Comparison of ENCODE assay signal across 27 cellular contexts in genomic region chr17:79978545-79978852, GRCh38. TPM values are rescaled to one million over a fixed set of nuclear protein-coding genes. Genes with fewer than 3 reads are reported as not detected.
DNase-seq lines count a peak whose midpoint lies in the region; ATAC-seq and TF ChIP-seq lines count a peak whose summit lies in the region.
"Had no signal": no experiment of that assay in that cellular context is flagged by ENCODE, and none has a peak within 500 bp of the region (broad histone marks: within the 10 kb centered on the region; RNA-seq: fewer than 3 reads in every experiment).

No MANE protein-coding gene starts in this region.

- H3K27me3 ChIP-seq in tibial nerve, result no peaks in the 10 kb centered on the region
- H3K27me3 ChIP-seq: ascending aorta, esophagus squamous epithelium, left lung had no signal

- peak overlapping the region in 1 of 4 donors; percentile 13 for H3K27ac ChIP-seq in tibial nerve
- H3K27ac ChIP-seq: ascending aorta, left lung had no signal

- no peak for TF ChIP-seq CTCF in chondrocyte (IDR thresholded peaks at IDR 0.05)
- TF ChIP-seq CTCF in tibial nerve (IDR thresholded peaks at IDR 0.05), result no peak

- H3K9me3 Mint-ChIP-seq in chondrocyte (ENCODE audit: low read depth), result no peaks in the 10 kb centered on the region
- H3K9me3 Mint-ChIP-seq in activated T-helper 1 cell treated with anti-CD3 and anti-CD28 coated beads, Interleukin-12 subunit alpha, Interleukin-12 subunit beta, Interleukin-2, Interleukin-4 antibody, amounts not matched to agents 30 ng/mL and 10 ng/mL and 1 ng/mL, durations not matched to agents 14 hours and 24 hours and 36 hours, result no peaks in the 10 kb centered on the region
- H3K9me3 Mint-ChIP-seq: activated CD4-positive, alpha-beta T cell treated with anti-CD3 and anti-CD28 coated beads, Interleukin-2, amount 10 ng/mL, durations not matched to agents 24 days and 14 days; activated naive CD8-positive, alpha-beta T cell treated with anti-CD3 and anti-CD28 coated beads for 36 hours; CD8-positive, alpha-beta T cell; IgD-negative memory B cell; T-cell; WTC11 had no signal

- peaks cover 0 to 14% (median 0%) of the 10 kb centered on the region in 4 donors for H3K4me1 ChIP-seq in tibial nerve
- H3K4me1 ChIP-seq: ascending aorta, left lung had no signal

- H3K4me3 ChIP-seq in tibial nerve, result no peak overlapping the region
- H3K4me3 ChIP-seq: ascending aorta, esophagus squamous epithelium, left lung had no signal

- no peak for TF ChIP-seq POLR2A in tibial nerve (IDR thresholded peaks at IDR 0.05)

- no peaks in the 10 kb centered on the region for H3K9me3 ChIP-seq in tibial nerve
- H3K9me3 ChIP-seq: ascending aorta, esophagus squamous epithelium, left lung had no signal

- H3K36me3 ChIP-seq in tibial nerve, result peaks cover 0 to 19% (median 0%) of the 10 kb centered on the region in 3 donors

- ATAC-seq in GM19328 (IDR thresholded peaks at IDR 0.05; ENCODE audit: unreplicated experiment) (no peak), GM21447 (IDR thresholded peaks at IDR 0.05; ENCODE audit: unreplicated experiment) (no peak)
- ATAC-seq: CD8-positive, alpha-beta T cell; left lung; T-cell; WTC11 had no signal

- 72 to 78% methylated on average over 11 of the region's 11 CpGs for WGBS in tibial nerve, 2 donors

- H3K4me1 Mint-ChIP-seq in chondrocyte (ENCODE audit: low read depth), result peaks cover 23% of the 10 kb centered on the region
- H3K4me1 Mint-ChIP-seq in activated T-helper 1 cell treated with anti-CD3 and anti-CD28 coated beads, Interleukin-12 subunit alpha, Interleukin-12 subunit beta, Interleukin-2, Interleukin-4 antibody, amounts not matched to agents 30 ng/mL and 10 ng/mL and 1 ng/mL, durations not matched to agents 14 hours and 24 hours and 36 hours (ENCODE audit: low read depth), result no peaks in the 10 kb centered on the region
- H3K4me1 Mint-ChIP-seq: activated CD4-positive, alpha-beta T cell treated with anti-CD3 and anti-CD28 coated beads, Interleukin-2, amount 10 ng/mL, durations not matched to agents 24 days and 14 days; activated naive CD8-positive, alpha-beta T cell treated with anti-CD3 and anti-CD28 coated beads for 36 hours; B cell; IgD-negative memory B cell; T-cell had no signal

- DNase-seq in AG20443 (ENCODE audit: low spot score), result peak; percentile 40
- DNase-seq in chondrocyte (ENCODE audit: low spot score), result peak; percentile 12
- peak; percentile 98 for DNase-seq in foreskin melanocyte
- peak; percentile 38 for DNase-seq in renal cortical epithelial cell (ENCODE audit: low read depth)
- DNase-seq in tibial nerve (ENCODE audit: low spot score in 2 of 2), result no peak
- no peak for DNase-seq in activated T-helper 1 cell treated with anti-CD3 and anti-CD28 coated beads, Interleukin-12 subunit alpha, Interleukin-12 subunit beta, Interleukin-2, Interleukin-4 antibody, amounts not matched to agents 30 ng/mL and 10 ng/mL and 1 ng/mL, durations not matched to agents 14 hours and 24 hours and 36 hours (ENCODE audit: low spot score)
- DNase-seq: activated CD4-positive, alpha-beta T cell treated with anti-CD3 and anti-CD28 coated beads, Interleukin-2, amount 10 ng/mL, durations not matched to agents 24 days and 14 days; activated CD8-positive, alpha-beta memory T cell treated with anti-CD3 and anti-CD28 coated beads for 24 hours; activated gamma-delta T cell; activated naive CD8-positive, alpha-beta T cell treated with anti-CD3 and anti-CD28 coated beads for 36 hours; activated T-cell treated with anti-CD3 and anti-CD28 coated beads for 4 hours; esophagus squamous epithelium; glutamatergic neuron; GOT3; NCI-H146; NCI-H446; NCI-H774; stimulated activated naive CD4-positive, alpha-beta T cell treated with Interleukin-2 at 50 U/mL for 16 hours; T-cell had no signal

- H3K27me3 Mint-ChIP-seq in chondrocyte (ENCODE audit: low read depth), result no peaks in the 10 kb centered on the region
- no peaks in the 10 kb centered on the region for H3K27me3 Mint-ChIP-seq in activated T-helper 1 cell treated with anti-CD3 and anti-CD28 coated beads, Interleukin-12 subunit alpha, Interleukin-12 subunit beta, Interleukin-2, Interleukin-4 antibody, amounts not matched to agents 30 ng/mL and 10 ng/mL and 1 ng/mL, durations not matched to agents 14 hours and 24 hours and 36 hours (ENCODE audit: insufficient read depth)
- H3K27me3 Mint-ChIP-seq: activated CD4-positive, alpha-beta T cell treated with anti-CD3 and anti-CD28 coated beads, Interleukin-2, amount 10 ng/mL, durations not matched to agents 24 days and 14 days; activated naive CD8-positive, alpha-beta T cell treated with anti-CD3 and anti-CD28 coated beads for 36 hours; B cell; IgD-negative memory B cell; T-cell had no signal

- no peak overlapping the region for H3K4me3 Mint-ChIP-seq in chondrocyte (ENCODE audit: unreplicated experiment)
- H3K4me3 Mint-ChIP-seq in activated T-helper 1 cell treated with anti-CD3 and anti-CD28 coated beads, Interleukin-12 subunit alpha, Interleukin-12 subunit beta, Interleukin-2, Interleukin-4 antibody, amounts not matched to agents 30 ng/mL and 10 ng/mL and 1 ng/mL, durations not matched to agents 14 hours and 24 hours and 36 hours, result no peak overlapping the region
- H3K4me3 Mint-ChIP-seq: activated CD4-positive, alpha-beta T cell treated with anti-CD3 and anti-CD28 coated beads, Interleukin-2, amount 10 ng/mL, durations not matched to agents 24 days and 14 days; activated naive CD8-positive, alpha-beta T cell treated with anti-CD3 and anti-CD28 coated beads for 36 hours; B cell; CD8-positive, alpha-beta T cell; IgD-negative memory B cell; T-cell; WTC11 had no signal

- intact Hi-C loops in activated T-helper 1 cell treated with anti-CD3 and anti-CD28 coated beads, Interleukin-12 subunit alpha, Interleukin-12 subunit beta, Interleukin-2, Interleukin-4 antibody, amounts not matched to agents 30 ng/mL and 10 ng/mL and 1 ng/mL, durations not matched to agents 14 hours and 24 hours and 36 hours (cut with micrococcal nuclease), result no loop called here

- TF ChIP-seq EP300 in tibial nerve (IDR thresholded peaks at IDR 0.05), result no peak

- no peaks in the 10 kb centered on the region for H3K36me3 Mint-ChIP-seq in chondrocyte (ENCODE audit: low read depth)
- H3K36me3 Mint-ChIP-seq in activated T-helper 1 cell treated with anti-CD3 and anti-CD28 coated beads, Interleukin-12 subunit alpha, Interleukin-12 subunit beta, Interleukin-2, Interleukin-4 antibody, amounts not matched to agents 30 ng/mL and 10 ng/mL and 1 ng/mL, durations not matched to agents 14 hours and 24 hours and 36 hours (ENCODE audit: low read depth), result no peaks in the 10 kb centered on the region
- H3K36me3 Mint-ChIP-seq: activated naive CD8-positive, alpha-beta T cell treated with anti-CD3 and anti-CD28 coated beads for 36 hours; CD8-positive, alpha-beta T cell; T-cell; WTC11 had no signal

- no peak overlapping the region for H3K27ac Mint-ChIP-seq in chondrocyte (ENCODE audit: unreplicated experiment)
- no peak overlapping the region for H3K27ac Mint-ChIP-seq in activated T-helper 1 cell treated with anti-CD3 and anti-CD28 coated beads, Interleukin-12 subunit alpha, Interleukin-12 subunit beta, Interleukin-2, Interleukin-4 antibody, amounts not matched to agents 30 ng/mL and 10 ng/mL and 1 ng/mL, durations not matched to agents 14 hours and 24 hours and 36 hours
- H3K27ac Mint-ChIP-seq: activated CD4-positive, alpha-beta T cell treated with anti-CD3 and anti-CD28 coated beads, Interleukin-2, amount 10 ng/mL, durations not matched to agents 24 days and 14 days; activated naive CD8-positive, alpha-beta T cell treated with anti-CD3 and anti-CD28 coated beads for 36 hours; B cell; CD8-positive, alpha-beta T cell; IgD-negative memory B cell; T-cell had no signal

RNA-seq across cellular contexts. Expression of gene TBC1D16, which starts 57.2 kb away (rescaled TPM):
- 51.4 to 72.7 TPM (median 55.4 TPM) in 3 replicates for total RNA-seq in chondrocyte
- 30.4 and 257 TPM in 2 replicates for total RNA-seq in renal cortical epithelial cell
- total RNA-seq in tibial nerve, result 10 to 100 TPM; 48.3 to 68.4 (median 58.1) TPM
- total RNA-seq in activated T-helper 1 cell treated with anti-CD3 and anti-CD28 coated beads, Interleukin-12 subunit alpha, Interleukin-12 subunit beta, Interleukin-2, Interleukin-4 antibody, amounts not matched to agents 30 ng/mL and 10 ng/mL and 1 ng/mL, durations not matched to agents 14 hours and 24 hours and 36 hours, result 1.8 and 1.9 TPM in 2 replicates

RNA-seq across cellular contexts. Expression of gene CCDC40, which starts 57.9 kb away (rescaled TPM):
- total RNA-seq in chondrocyte (5.8 to 11.8 TPM (median 6.5 TPM) in 3 replicates), renal cortical epithelial cell (1.4 and 23.4 TPM in 2 replicates), tibial nerve (10 to 100 TPM in 3 of 4 donors, 1 to 10 TPM in 1; 7.1 to 13.8 (median 12.0) TPM)
- total RNA-seq in activated T-helper 1 cell treated with anti-CD3 and anti-CD28 coated beads, Interleukin-12 subunit alpha, Interleukin-12 subunit beta, Interleukin-2, Interleukin-4 antibody, amounts not matched to agents 30 ng/mL and 10 ng/mL and 1 ng/mL, durations not matched to agents 14 hours and 24 hours and 36 hours, result 0.15 and 0.16 TPM in 2 replicates

Comparison
In these comparisons a context has a peak if more than half of its experiments do, and no peak if none do; other contexts are left out.
1. DNase-seq: peak in AG20443 (single experiment), chondrocyte (single experiment), foreskin melanocyte (single experiment) and renal cortical epithelial cell (single experiment); none in tibial nerve (0 of 2) and activated T-helper 1 cell treated with anti-CD3 and anti-CD28 coated beads, Interleukin-12 subunit alpha, Interleukin-12 subunit beta, Interleukin-2, Interleukin-4 antibody, amounts not matched to agents 30 ng/mL and 10 ng/mL and 1 ng/mL, durations not matched to agents 14 hours and 24 hours and 36 hours (single experiment).
2. RNA of gene TBC1D16, which starts 57.2 kb away (total RNA-seq): 30.4 to 257 TPM in renal cortical epithelial cell, 48.3 to 68.4 TPM in tibial nerve and 51.4 to 72.7 TPM in chondrocyte; 1.8 to 1.9 TPM in activated T-helper 1 cell treated with anti-CD3 and anti-CD28 coated beads, Interleukin-12 subunit alpha, Interleukin-12 subunit beta, Interleukin-2, Interleukin-4 antibody, amounts not matched to agents 30 ng/mL and 10 ng/mL and 1 ng/mL, durations not matched to agents 14 hours and 24 hours and 36 hours; every median in the first group is over 10 times any median in the second.